ENCODE assay signal across 25 cellular contexts in genomic region chr2:185360776-185361175, GRCh38.
DNase-seq lines count a peak whose midpoint lies in the region; FAIRE-seq and TF ChIP-seq lines count a peak whose summit lies in the region.
"Had no signal": no experiment of that assay in that cellular context is flagged by ENCODE, and none has a peak within 500 bp of the region (broad histone marks: within the 10 kb centered on the region; RNA-seq: fewer than 3 reads in every experiment).

No MANE protein-coding gene starts in this region.

- H3K9ac ChIP-seq in mammary epithelial cell (ENCODE audit: insufficient read depth, low read length): no peak overlapping the region
- H3K9ac ChIP-seq: BLaER1 had no signal

- H3K9me3 ChIP-seq in mammary epithelial cell (replicated peaks; ENCODE audit: insufficient read depth, low read length) (no peaks in the 10 kb centered on the region), breast epithelium (no peaks in the 10 kb centered on the region)
- H3K9me3 ChIP-seq: BE2C, BLaER1 had no signal

- no peaks in the 10 kb centered on the region for H3K27me3 ChIP-seq in mammary epithelial cell (ENCODE audit: insufficient read depth, low read length)
- H3K27me3 ChIP-seq in breast epithelium: no peaks in the 10 kb centered on the region
- no peaks in the 10 kb centered on the region for H3K27me3 ChIP-seq in bronchial epithelial cell (ENCODE audit: control insufficient read depth, insufficient read depth, low read length)
- H3K27me3 ChIP-seq: BE2C, BLaER1 had no signal

- H3K4me3 ChIP-seq in mammary epithelial cell (replicated peaks in 1 of 3; ENCODE audit: insufficient read depth in 1 of 3, low read depth in 2 of 3, low read length in 3 of 3) (no peak overlapping the region), breast epithelium (no peak overlapping the region), bronchial epithelial cell (ENCODE audit: low read depth, low read length) (no peak overlapping the region)
- H3K4me3 ChIP-seq: BLaER1 had no signal

- H3K36me3 ChIP-seq in mammary epithelial cell (ENCODE audit: insufficient read depth, low read length) (no peaks in the 10 kb centered on the region), breast epithelium (no peaks in the 10 kb centered on the region), bronchial epithelial cell (ENCODE audit: control insufficient read depth, insufficient read depth, low read length) (no peaks in the 10 kb centered on the region)
- H3K36me3 ChIP-seq: BE2C, BLaER1 had no signal

- H3K36me3 Mint-ChIP-seq in HFFc6 (ENCODE audit: low read depth): no peaks in the 10 kb centered on the region
- H3K36me3 Mint-ChIP-seq: CD14-positive monocyte; CD4-positive, alpha-beta memory T cell; CD4-positive, CD25-positive, alpha-beta regulatory T cell; CD8-positive, alpha-beta memory T cell had no signal

- CTCF ChIA-PET in mammary epithelial cell (lab: Charles Lee; ENCODE audit: low non-redundant PET): interaction anchor here (1.0 kb wide), 1 partner anchor 113 kb away, joined by 5 read pairs; no protein-coding TSS in a partner anchor

- DNase-seq in mammary epithelial cell (peak; percentile 20), breast epithelium (ENCODE audit: low spot score in 2 of 2) (no peak), bronchial epithelial cell (ENCODE audit: low read depth) (peak; percentile 69), HFFc6 (no peak), GM03348 (ENCODE audit: low spot score) (no peak)
- DNase-seq: 8988T; ACHN; BE2C; C1 segment of cervical spinal cord; CD4-positive, alpha-beta memory T cell; CD4-positive, CD25-positive, alpha-beta regulatory T cell; CD8-positive, alpha-beta memory T cell; COR-L47; DMS 273 treated with DMSO at 0.1 percent for 48 hours; DMS153; DMS53; DMS79; DND-41; EL; GDM1 had no signal

- H3K9me3 Mint-ChIP-seq in HFFc6: peaks cover 31% of the 10 kb centered on the region

- no peak for FAIRE-seq in bronchial epithelial cell (lab: Jason Lieb, UNC)
- FAIRE-seq: A204.1, GM12891, GM18507 had no signal

- intact Hi-C loops in mammary epithelial cell (cut with micrococcal nuclease): no loop called here
- intact Hi-C loops in breast epithelium (cut with DNase I; ENCODE audit: low total_unique reads): no loop called here

- no peak overlapping the region for H3K27ac Mint-ChIP-seq in HFFc6
- H3K27ac Mint-ChIP-seq: CD14-positive monocyte; CD4-positive, alpha-beta memory T cell; CD4-positive, CD25-positive, alpha-beta regulatory T cell; CD8-positive, alpha-beta memory T cell had no signal

- no peak overlapping the region for H3K4me2 ChIP-seq in mammary epithelial cell (ENCODE audit: insufficient read depth, low read depth, low read length)
- H3K4me2 ChIP-seq: BLaER1 had no signal

- dilution Hi-C loops in mammary epithelial cell (cut with HindIII; ENCODE audit: low sequenced_read_pairs): no loop called here

- H3K79me2 ChIP-seq in mammary epithelial cell (ENCODE audit: insufficient read depth, low read length): no peaks in the 10 kb centered on the region

- no peaks in the 10 kb centered on the region for H3K4me1 Mint-ChIP-seq in HFFc6 (ENCODE audit: low read depth)
- H3K4me1 Mint-ChIP-seq: CD14-positive monocyte; CD4-positive, alpha-beta memory T cell; CD4-positive, CD25-positive, alpha-beta regulatory T cell; CD8-positive, alpha-beta memory T cell had no signal

- TF ChIP-seq CTCF in mammary epithelial cell (conservative IDR thresholded peaks at IDR 0.05 in 1 of 2, IDR thresholded peaks at IDR 0.05 in 1 of 2; ENCODE audit: extremely low read depth in 1 of 2, insufficient read depth in 1 of 2, low read depth in 1 of 2, low read length in 2 of 2) (no peak), breast epithelium (IDR thresholded peaks at IDR 0.05) (no peak), bronchial epithelial cell (IDR thresholded peaks at IDR 0.05; ENCODE audit: insufficient read depth, low read length, severe bottlenecking) (no peak), HFFc6 (IDR thresholded peaks at IDR 0.05) (no peak)

- BruUV-seq in mammary epithelial cell (replicated peaks; lab: Mats Ljungman, UMichigan): no TSS peak

- H3K27ac ChIP-seq in mammary epithelial cell (ENCODE audit: insufficient read depth, low read depth, low read length): no peak overlapping the region
- no peak overlapping the region for H3K27ac ChIP-seq in breast epithelium
- H3K27ac ChIP-seq: BLaER1 had no signal

- no peaks in the 10 kb centered on the region for H3K27me3 Mint-ChIP-seq in HFFc6 (ENCODE audit: insufficient read depth)
- H3K27me3 Mint-ChIP-seq: CD4-positive, alpha-beta memory T cell; CD4-positive, CD25-positive, alpha-beta regulatory T cell; CD8-positive, alpha-beta memory T cell had no signal

- in situ Hi-C loops in mammary epithelial cell (cut with MboI; ENCODE audit: low sequenced_read_pairs in 2 of 2): no loop called here

- no peak for TF ChIP-seq POLR2A in breast epithelium (IDR thresholded peaks at IDR 0.05)

- H4K20me1 ChIP-seq in mammary epithelial cell (ENCODE audit: insufficient read depth, low read length): no peaks in the 10 kb centered on the region
- H4K20me1 ChIP-seq: BLaER1 had no signal

- 39% methylated on average over 3 of the region's 3 CpGs for WGBS in mammary epithelial cell (ENCODE audit: low coverage, missing lambda C conversion rate)

- H3K4me1 ChIP-seq in mammary epithelial cell (ENCODE audit: insufficient read depth, low read length): no peaks in the 10 kb centered on the region
- no peaks in the 10 kb centered on the region for H3K4me1 ChIP-seq in breast epithelium
- H3K4me1 ChIP-seq: BE2C, BLaER1 had no signal

- H3K4me3 Mint-ChIP-seq in HFFc6: no peak overlapping the region
- H3K4me3 Mint-ChIP-seq: CD14-positive monocyte; CD4-positive, alpha-beta memory T cell; CD4-positive, CD25-positive, alpha-beta regulatory T cell; CD8-positive, alpha-beta memory T cell had no signal

- H2AFZ ChIP-seq in mammary epithelial cell (ENCODE audit: low read depth, low read length): peak overlapping the region; percentile 44

Comparison
In these comparisons a context has a peak if more than half of its experiments do, and no peak if none do; other contexts are left out.
1. DNase-seq: peak in mammary epithelial cell (single experiment) and bronchial epithelial cell (single experiment); none in breast epithelium (0 of 2), HFFc6 (single experiment) and GM03348 (single experiment).